24 cellular contexts compared by ENCODE assay signal in genomic region chr16:10128397-10129258, GRCh38. TPM values are rescaled to one million over a fixed set of nuclear protein-coding genes. Genes with fewer than 3 reads are reported as not detected.
"Had no signal": no experiment of that assay in that cellular context is flagged by ENCODE, and none has a peak within 500 bp of the region (broad histone marks: within the 10 kb centered on the region; RNA-seq: fewer than 3 reads in every experiment).

No MANE protein-coding gene starts in this region.

- H3K27me3 ChIP-seq: foreskin keratinocyte had no signal

- FAIRE-seq: colon had no signal

- H3K4me3 ChIP-seq: heart left ventricle, lung, prostate gland, spleen, thoracic aorta had no signal

- H3K27ac ChIP-seq: foreskin keratinocyte, heart left ventricle, parathyroid adenoma, prostate gland, spleen had no signal

- DNase-seq: cerebellar nuclear complex; effector CD8-positive, alpha-beta T cell; foreskin keratinocyte; heart left ventricle; hippocampal formation; left colon; left ventricle myocardium superior; mesenchymal stem cell; midbrain; naive thymus-derived CD4-positive, alpha-beta T cell; nephron progenitor cell; spleen; stimulated activated CD4-positive, alpha-beta T cell treated with anti-CD3 and anti-CD28 coated beads, Interleukin-15, amount 100 ng/mL, for 24 hours; stimulated activated CD4-positive, alpha-beta T cell treated with anti-CD3 and anti-CD28 coated beads, Interleukin-1b, Interleukin-23, amount 100 ng/mL, for 48 hours; stimulated activated CD4-positive, alpha-beta T cell treated with anti-CD3 and anti-CD28 coated beads, Interleukin-4, amount 100 ng/mL, for 24 hours; stimulated activated naive CD8-positive, alpha-beta T cell treated with anti-CD3 and anti-CD28 coated beads, Interleukin-15, amount 100 ng/mL, for 72 hours; substantia nigra; trophoblast cell had no signal

RNA-seq across cellular contexts. Expression of gene GRIN2A, which starts 53.6 kb away (rescaled TPM):
- total RNA-seq: dermis microvascular lymphatic vessel endothelial cell; foreskin keratinocyte; naive thymus-derived CD4-positive, alpha-beta T cell had no signal
